Comparison of ENCODE assay signal across 11 cellular contexts in the genomic region with DNA sequence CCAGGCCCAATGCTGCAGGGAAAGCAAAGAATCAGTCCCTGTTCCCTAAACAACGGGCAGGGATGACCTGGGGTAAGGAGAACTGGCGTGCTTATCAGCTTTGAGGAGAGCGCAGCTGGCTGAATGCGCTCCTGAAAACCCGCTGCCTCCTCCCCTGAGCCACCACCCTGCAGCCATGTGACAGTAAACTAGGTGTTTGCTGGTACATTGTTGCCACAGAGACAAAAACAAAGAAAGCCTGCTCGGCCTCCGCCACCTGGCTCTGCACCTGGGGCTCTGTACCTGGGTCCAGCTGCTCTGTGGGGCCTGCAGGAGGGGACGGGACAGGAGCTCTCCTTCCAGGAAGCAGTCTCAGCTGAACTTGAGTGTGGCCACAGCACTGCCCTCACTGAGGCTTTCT. TPM values are rescaled to one million over a fixed set of nuclear protein-coding genes. Genes with fewer than 3 reads are reported as not detected.
A peak's percentile ranks its signal among the peaks of the same experiment; 100 is the strongest.
DNase-seq lines count a peak whose midpoint lies in the region; ATAC-seq, FAIRE-seq and TF ChIP-seq lines count a peak whose summit lies in the region.
"Had no signal": no experiment of that assay in that cellular context is flagged by ENCODE, and none has a peak within 500 bp of the region (broad histone marks: within the 10 kb centered on the region; RNA-seq: fewer than 3 reads in every experiment).

No MANE protein-coding gene starts in this region.

- FAIRE-seq in HTR-8/SVneo (lab: Jason Lieb, UNC), result no peak
- FAIRE-seq: keratinocyte had no signal

- H3K4me1 ChIP-seq in prostate gland (replicated peaks), result peaks cover 7% of the 10 kb centered on the region

- intact Hi-C loops in prostate gland (cut with DNase I), result no loop called here

- H3K27ac ChIP-seq in prostate gland, result peak overlapping the region; percentile 21 to 51
- H3K27ac ChIP-seq: neutrophil had no signal

- H3K27ac Mint-ChIP-seq in brain, result peak overlapping the region in 3 of 5 experiments; percentile 15 to 67 (median 34)
- H3K27ac Mint-ChIP-seq: activated CD4-positive, alpha-beta T cell treated with anti-CD3 and anti-CD28 coated beads, Interleukin-2, amount 10 ng/mL, durations not matched to agents 24 days and 14 days; CD4-positive, CD25-positive, alpha-beta regulatory T cell had no signal

- peaks cover 38% of the 10 kb centered on the region for H3K4me1 Mint-ChIP-seq in brain
- H3K4me1 Mint-ChIP-seq: activated CD4-positive, alpha-beta T cell treated with anti-CD3 and anti-CD28 coated beads, Interleukin-2, amount 10 ng/mL, durations not matched to agents 24 days and 14 days; CD4-positive, CD25-positive, alpha-beta regulatory T cell had no signal

- WGBS in prostate gland, result 37% methylated on average over 8 of the region's 8 CpGs

- H3K27me3 ChIP-seq in prostate gland (replicated peaks; ENCODE audit: insufficient read depth), result no peaks in the 10 kb centered on the region

- H3K9me3 ChIP-seq in prostate gland, result no peaks in the 10 kb centered on the region
- H3K9me3 ChIP-seq: neutrophil had no signal

- DNase-seq in NCI-H1092 treated with DMSO at 0.1 percent for 48 hours (lab: John Stamatoyannopoulos, UW) (peak; percentile 53), NCI-H2171 treated with DMSO at 0.1 percent for 48 hours (lab: John Stamatoyannopoulos, UW) (peak; percentile 97), prostate gland (ENCODE audit: low spot score) (peak; percentile 81), HTR-8/SVneo (ENCODE audit: insufficient read length, low spot score) (no peak)
- DNase-seq in activated CD4-positive, alpha-beta T cell treated with anti-CD3 and anti-CD28 coated beads for 4 hours, result no peak
- DNase-seq: activated CD4-positive, alpha-beta T cell treated with anti-CD3 and anti-CD28 coated beads, Interleukin-2, amount 10 ng/mL, durations not matched to agents 24 days and 14 days; CD4-positive, CD25-positive, alpha-beta regulatory T cell had no signal

- no peaks in the 10 kb centered on the region for H3K36me3 ChIP-seq in prostate gland
- H3K36me3 ChIP-seq: neutrophil had no signal

- H3K4me3 Mint-ChIP-seq in brain, result no peak overlapping the region
- H3K4me3 Mint-ChIP-seq: activated CD4-positive, alpha-beta T cell treated with anti-CD3 and anti-CD28 coated beads, Interleukin-2, amount 10 ng/mL, durations not matched to agents 24 days and 14 days; CD4-positive, CD25-positive, alpha-beta regulatory T cell had no signal

- TF ChIP-seq POLR2A in prostate gland (IDR thresholded peaks at IDR 0.05), result peak; percentile 20

- H3K27me3 Mint-ChIP-seq in brain, result peaks cover 2% of the 10 kb centered on the region
- H3K27me3 Mint-ChIP-seq: activated CD4-positive, alpha-beta T cell treated with anti-CD3 and anti-CD28 coated beads, Interleukin-2, amount 10 ng/mL, durations not matched to agents 24 days and 14 days; CD4-positive, CD25-positive, alpha-beta regulatory T cell had no signal

- ATAC-seq in GM18861 (IDR thresholded peaks at IDR 0.05; ENCODE audit: unreplicated experiment), result no peak

- H3K9me3 Mint-ChIP-seq in brain, result peaks cover 4 to 26% (median 9%) of the 10 kb centered on the region in 5 experiments
- H3K9me3 Mint-ChIP-seq: activated CD4-positive, alpha-beta T cell treated with anti-CD3 and anti-CD28 coated beads, Interleukin-2, amount 10 ng/mL, durations not matched to agents 24 days and 14 days had no signal

- no peak for TF ChIP-seq CTCF in brain (conservative IDR thresholded peaks at IDR 0.05)
- TF ChIP-seq CTCF in prostate gland (IDR thresholded peaks at IDR 0.05), result no peak

- no peak overlapping the region for H3K4me3 ChIP-seq in prostate gland

- peaks cover 33% of the 10 kb centered on the region for H3K36me3 Mint-ChIP-seq in brain
- H3K36me3 Mint-ChIP-seq: CD4-positive, CD25-positive, alpha-beta regulatory T cell had no signal

RNA-seq across cellular contexts. Expression of gene MCF2L, which starts 21.8 kb away (rescaled TPM):
- 61.7 TPM for polyA plus RNA-seq in brain (ENCODE audit: insufficient read depth, low read depth, low replicate concordance)
- 10 to 100 TPM; 47.6 to 64.7 TPM for total RNA-seq in prostate gland

Comparison
In these comparisons a context has a peak if more than half of its experiments do, and no peak if none do; other contexts are left out.
1. DNase-seq: peak in NCI-H1092 treated with DMSO at 0.1 percent for 48 hours (single experiment), NCI-H2171 treated with DMSO at 0.1 percent for 48 hours (single experiment) and prostate gland (single experiment); none in activated CD4-positive, alpha-beta T cell treated with anti-CD3 and anti-CD28 coated beads for 4 hours (0 of 2) and HTR-8/SVneo (single experiment).